Comparison of ENCODE assay signal across 29 cellular contexts in genomic region chr12:49033611-49034286, GRCh38. TPM values are rescaled to one million over a fixed set of nuclear protein-coding genes. Genes with fewer than 3 reads are reported as not detected.
DNase-seq lines count a peak whose midpoint lies in the region; ATAC-seq, FAIRE-seq and TF ChIP-seq lines count a peak whose summit lies in the region.
"Had no signal": no experiment of that assay in that cellular context is flagged by ENCODE, and none has a peak within 500 bp of the region (broad histone marks: within the 10 kb centered on the region; RNA-seq: fewer than 3 reads in every experiment).

No MANE protein-coding gene starts in this region.

- H3K9ac ChIP-seq in kidney (ENCODE audit: low read length in 2 of 2), result no peak overlapping the region
- H3K9ac ChIP-seq: BLaER1 had no signal

- DNase-seq in AG04450 (ENCODE audit: low read depth, low spot score), result no peak
- no peak for DNase-seq in RWPE1 (ENCODE audit: low spot score)
- peak; percentile 56 for DNase-seq in kidney
- peak; percentile 30 for DNase-seq in occipital lobe (lab: John Stamatoyannopoulos, UW)
- no peak for DNase-seq in ACHN
- DNase-seq in DMS 273 (lab: John Stamatoyannopoulos, UW; ENCODE audit: unreplicated experiment), result no peak
- DNase-seq in EL, result no peak
- DNase-seq: activated B cell treated with CpG ODN at 0.5 μM for 24 hours; activated CD4-positive, alpha-beta memory T cell treated with anti-CD3 and anti-CD28 coated beads for 36 hours; activated CD8-positive, alpha-beta memory T cell treated with anti-CD3 and anti-CD28 coated beads, Interleukin-2, amount 50 U/mL, for 4 hours; COR-L47; dermis blood vessel endothelial cell; DMS79; GF-D8; H9; islet precursor cell; NCI-H1105; NCI-H1930; NCI-H524; small intestine; stimulated activated CD8-positive, alpha-beta memory T cell treated with anti-CD3 and anti-CD28 coated beads, Interleukin-4, amount 100 ng/mL, for 48 hours; stomach; trophoblast cell had no signal

- H3K27ac ChIP-seq in AG04450 (ENCODE audit: low read depth, low read length), result peak overlapping the region; percentile 11
- H3K27ac ChIP-seq in RWPE1, result peak overlapping the region; percentile 17
- no peak overlapping the region for H3K27ac ChIP-seq in kidney (ENCODE audit: low read depth in 2 of 2, low read length in 2 of 2)
- H3K27ac ChIP-seq: BLaER1, breast epithelium had no signal

- H3K27me3 ChIP-seq in AG04450 (ENCODE audit: control insufficient read depth, insufficient read depth, low read length), result no peaks in the 10 kb centered on the region
- H3K27me3 ChIP-seq: BLaER1, breast epithelium, stomach had no signal

- no peak for FAIRE-seq in kidney (lab: Jason Lieb, UNC)
- FAIRE-seq: endothelial cell of umbilical vein, small intestine had no signal

- no peak for TF ChIP-seq CTCF in AG04450 (IDR thresholded peaks at IDR 0.05; ENCODE audit: low read depth, low read length)
- TF ChIP-seq CTCF in RWPE1 (conservative IDR thresholded peaks at IDR 0.05; ENCODE audit: low read depth), result no peak
- no peak for TF ChIP-seq CTCF in kidney (IDR thresholded peaks at IDR 0.05; ENCODE audit: borderline replicate concordance, extremely low read depth, insufficient read depth)

- H3K9me3 ChIP-seq in AG04450 (ENCODE audit: control insufficient read depth, insufficient read depth, low read length) (no peaks in the 10 kb centered on the region; the same call in 1 of the 2 replicates), kidney (ENCODE audit: control insufficient read depth in 1 of 2, low read length in 2 of 2) (no peaks in the 10 kb centered on the region)
- H3K9me3 ChIP-seq: BLaER1, breast epithelium, stomach had no signal

- H3K4me1 ChIP-seq in kidney (ENCODE audit: control insufficient read depth in 1 of 2, insufficient read depth in 1 of 2, low read depth in 1 of 2, low read length in 2 of 2), result no peaks in the 10 kb centered on the region
- H3K4me1 ChIP-seq: BLaER1, breast epithelium, stomach had no signal

- CTCF ChIA-PET in AG04450 (lab: Charles Lee), result no interaction called here
- CTCF ChIA-PET in RWPE1 (lab: Yijun Ruan, JAX), result interaction anchor here (1.1 kb wide), 1 partner anchor 14 kb away, joined by 3 read pairs; no protein-coding TSS in a partner anchor

- peaks cover 38 to 49% of the 10 kb centered on the region in 2 donors for H3K36me3 ChIP-seq in kidney (ENCODE audit: control insufficient read depth in 1 of 2, insufficient read depth in 2 of 2, low read length in 2 of 2)

- POLR2A ChIA-PET in AG04450 (lab: Yijun Ruan, JAX) (interaction anchor here (0.6 to 0.8 kb wide), 2 partner anchors 14 to 31 kb away, joined by 4 read pairs; no protein-coding TSS in a partner anchor), RWPE1 (lab: Yijun Ruan, JAX; ENCODE audit: low non-redundant PET) (interaction anchor here (0.6 kb wide), 1 partner anchor 18 kb away, joined by 3 read pairs; no protein-coding TSS in a partner anchor)

- no peak for ATAC-seq in GM19463 (IDR thresholded peaks at IDR 0.05; ENCODE audit: unreplicated experiment)

- H3K4me3 ChIP-seq in AG04450 (ENCODE audit: low read depth, low read length) (no peak overlapping the region), kidney (ENCODE audit: low read length in 2 of 2) (no peak overlapping the region)
- H3K4me3 ChIP-seq: BLaER1, breast epithelium, stomach had no signal

- in situ Hi-C loops in ACHN (cut with HindIII; ENCODE audit: low pct_ligation_motif_present, low pct_unique_long_range_greater_than_20kb, low sequenced_read_pairs), result no loop called here

- intact Hi-C loops in kidney (cut with DNase I), result no loop called here

RNA-seq across cellular contexts. Expression of gene PRKAG1, which starts 15.2 kb away (rescaled TPM):
- polyA plus RNA-seq in AG04450 (2011; rRNA removed), result 112 and 130 TPM in 2 replicates
- 42.9 and 54.6 TPM in 2 replicates for polyA minus RNA-seq in AG04450 (2011; rRNA and poly(A)+ RNA removed)
- total RNA-seq in kidney, result 57.1 TPM
- 58.4 TPM for polyA plus RNA-seq in kidney (ENCODE audit: insufficient read depth, low read depth, low replicate concordance)
- 27.9 TPM for total RNA-seq in occipital lobe

RNA-seq across cellular contexts. Expression of gene KMT2D, which starts 26.8 kb away (rescaled TPM):
- polyA plus RNA-seq in AG04450 (2011; rRNA removed) (8.9 and 11.2 TPM in 2 replicates), kidney (ENCODE audit: insufficient read depth, low read depth, low replicate concordance) (5.0 TPM)
- polyA minus RNA-seq in AG04450 (2011; rRNA and poly(A)+ RNA removed), result 33.9 and 41.1 TPM in 2 replicates
- total RNA-seq in kidney (89.9 TPM), occipital lobe (17.6 TPM)

RNA-seq across cellular contexts. Expression of gene DDN, which starts 34.6 kb away (rescaled TPM):
- polyA plus RNA-seq in AG04450 (2011; rRNA removed), result 0.02 and 0.04 TPM in 2 replicates
- polyA minus RNA-seq in AG04450 (2011; rRNA and poly(A)+ RNA removed), result 0.09 TPM in 2 replicates
- not detected for total RNA-seq in kidney
- 27.0 TPM for polyA plus RNA-seq in kidney (ENCODE audit: insufficient read depth, low read depth, low replicate concordance)
- 9.2 TPM for total RNA-seq in occipital lobe

RNA-seq across cellular contexts. Expression of gene RHEBL1, which starts 36.0 kb away (rescaled TPM):
- polyA plus RNA-seq in AG04450 (2011; rRNA removed) (0.31 and 0.51 TPM in 2 replicates), kidney (ENCODE audit: insufficient read depth, low read depth, low replicate concordance) (0.52 TPM)
- 0.30 TPM in 1 of 2 replicates, not detected in the other for polyA minus RNA-seq in AG04450 (2011; rRNA and poly(A)+ RNA removed)
- total RNA-seq in kidney (0.69 TPM), occipital lobe (0.78 TPM)
- total RNA-seq: stomach had no signal

RNA-seq across cellular contexts. Expression of gene WNT1, which starts 55.6 kb away (rescaled TPM):
- polyA plus RNA-seq in AG04450 (2011; rRNA removed) (not detected in 2 replicates), kidney (ENCODE audit: insufficient read depth, low read depth, low replicate concordance) (not detected)
- polyA minus RNA-seq in AG04450 (2011; rRNA and poly(A)+ RNA removed), result not detected in 2 replicates
- total RNA-seq in kidney (not detected), occipital lobe (not detected)
- total RNA-seq: activated B cell treated with CpG ODN at 0.5 μM for 24 hours; activated CD4-positive, alpha-beta memory T cell treated with anti-CD3 and anti-CD28 coated beads for 36 hours; breast epithelium; dermis blood vessel endothelial cell; endothelial cell of umbilical vein; glomerular endothelial cell; H9; HT-29; stomach had no signal
- polyA plus RNA-seq: endothelial cell of umbilical vein, small intestine, stomach had no signal

Comparison
In these comparisons a context has a peak if more than half of its experiments do, and no peak if none do; other contexts are left out.
1. DNase-seq: peak in kidney (single experiment) and occipital lobe (single experiment); none in AG04450 (single experiment), RWPE1 (single experiment), ACHN (single experiment), DMS 273 (single experiment) and EL (single experiment).
2. H3K27ac ChIP-seq: peak in AG04450 (single experiment) and RWPE1 (single experiment); none in kidney (0 of 2).